ENCODE assay signal across 13 cellular contexts in the genomic region with DNA sequence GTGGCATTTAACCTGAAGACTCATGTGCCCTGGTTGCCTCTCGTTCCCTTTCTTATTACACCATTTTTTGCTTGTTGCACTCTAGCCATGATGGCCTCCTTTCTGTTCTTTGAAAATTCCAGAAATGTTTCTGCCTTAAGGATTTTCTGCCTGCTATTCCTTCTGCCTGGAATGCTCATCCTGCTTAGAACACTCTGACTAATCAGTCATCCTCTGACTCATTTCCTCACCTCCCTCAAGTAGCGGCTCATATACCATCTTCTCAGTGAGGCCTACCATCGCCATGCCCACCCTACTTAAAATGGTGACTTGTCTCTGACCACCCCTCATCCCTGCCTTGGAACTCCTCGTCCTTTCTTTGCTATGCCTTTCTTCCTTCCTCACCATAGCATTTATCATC.
DNase-seq lines count a peak whose midpoint lies in the region; ATAC-seq and TF ChIP-seq lines count a peak whose summit lies in the region.
"Had no signal": no experiment of that assay in that cellular context is flagged by ENCODE, and none has a peak within 500 bp of the region (broad histone marks: within the 10 kb centered on the region; RNA-seq: fewer than 3 reads in every experiment).

No MANE protein-coding gene starts in this region.

- peak; percentile 24 for DNase-seq in AG09309 (ENCODE audit: low read depth)
- peak; percentile 82 for DNase-seq in LHCN-M2 (ENCODE audit: low read depth)
- peak; percentile 39 for DNase-seq in choroid plexus epithelial cell (ENCODE audit: low read depth)
- peak; percentile 86 for DNase-seq in kidney glomerular epithelial cell (lab: John Stamatoyannopoulos, UW)
- no peak for DNase-seq in activated T-helper 2 cell treated with anti-CD3 and anti-CD28 coated beads, Interferon-gamma antibody, Interleukin-2, Interleukin-4, amounts not matched to agents 10 μg/mL and 5 μg/mL and 100 μg/mL, durations not matched to agents 14 hours and 24 hours and 36 hours (ENCODE audit: low spot score)
- no peak for DNase-seq in activated CD4-positive, alpha-beta T cell treated with anti-CD3 and anti-CD28 coated beads, Interleukin-2, amount 10 ng/mL, durations not matched to agents 24 days and 14 days
- no peak for DNase-seq in NCI-H748 (lab: John Stamatoyannopoulos, UW; ENCODE audit: unreplicated experiment)
- DNase-seq in left colon: no peak
- DNase-seq: CD4-positive, alpha-beta T cell; MM.1S; transverse colon had no signal

- intact Hi-C loops in activated T-helper 2 cell treated with anti-CD3 and anti-CD28 coated beads, Interferon-gamma antibody, Interleukin-2, Interleukin-4, amounts not matched to agents 10 μg/mL and 5 μg/mL and 100 μg/mL, durations not matched to agents 14 hours and 24 hours and 36 hours (cut with micrococcal nuclease): no loop called here
- intact Hi-C loops in activated CD4-positive, alpha-beta T cell treated with anti-CD3 and anti-CD28 coated beads, Interleukin-2, amount 10 ng/mL, durations not matched to agents 24 days and 14 days (cut with micrococcal nuclease): no loop called here
- intact Hi-C loops in left colon (cut with DNase I, micrococcal nuclease): no loop called here

- no peak overlapping the region for H3K27ac Mint-ChIP-seq in activated T-helper 2 cell treated with anti-CD3 and anti-CD28 coated beads, Interferon-gamma antibody, Interleukin-2, Interleukin-4, amounts not matched to agents 10 μg/mL and 5 μg/mL and 100 μg/mL, durations not matched to agents 14 hours and 24 hours and 36 hours
- H3K27ac Mint-ChIP-seq in activated CD4-positive, alpha-beta T cell treated with anti-CD3 and anti-CD28 coated beads, Interleukin-2, amount 10 ng/mL, durations not matched to agents 24 days and 14 days: no peak overlapping the region
- H3K27ac Mint-ChIP-seq: CD4-positive, alpha-beta T cell had no signal

- no peak for TF ChIP-seq CTCF in AG09309 (IDR thresholded peaks at IDR 0.05; ENCODE audit: control insufficient read depth, insufficient read depth, low read depth, low read length, missing control alignments)
- TF ChIP-seq CTCF in choroid plexus epithelial cell (conservative IDR thresholded peaks at IDR 0.05; ENCODE audit: low read depth, low read length): no peak

- ATAC-seq in left colon: no peak
- ATAC-seq: activated CD4-positive, CD25-positive, alpha-beta regulatory T cell treated with anti-CD3 and anti-CD28 coated beads, Interleukin-2, amount 50 U/mL, for 24 hours had no signal

- H3K4me1 Mint-ChIP-seq in activated T-helper 2 cell treated with anti-CD3 and anti-CD28 coated beads, Interferon-gamma antibody, Interleukin-2, Interleukin-4, amounts not matched to agents 10 μg/mL and 5 μg/mL and 100 μg/mL, durations not matched to agents 14 hours and 24 hours and 36 hours (ENCODE audit: low read depth): no peaks in the 10 kb centered on the region
- H3K4me1 Mint-ChIP-seq in activated CD4-positive, alpha-beta T cell treated with anti-CD3 and anti-CD28 coated beads, Interleukin-2, amount 10 ng/mL, durations not matched to agents 24 days and 14 days: no peaks in the 10 kb centered on the region
- H3K4me1 Mint-ChIP-seq: central memory CD8-positive, alpha-beta T cell had no signal

- H3K27me3 Mint-ChIP-seq in activated T-helper 2 cell treated with anti-CD3 and anti-CD28 coated beads, Interferon-gamma antibody, Interleukin-2, Interleukin-4, amounts not matched to agents 10 μg/mL and 5 μg/mL and 100 μg/mL, durations not matched to agents 14 hours and 24 hours and 36 hours (ENCODE audit: low read depth): peaks cover 1% of the 10 kb centered on the region
- no peaks in the 10 kb centered on the region for H3K27me3 Mint-ChIP-seq in activated CD4-positive, alpha-beta T cell treated with anti-CD3 and anti-CD28 coated beads, Interleukin-2, amount 10 ng/mL, durations not matched to agents 24 days and 14 days

- no peak overlapping the region for H3K4me3 Mint-ChIP-seq in activated T-helper 2 cell treated with anti-CD3 and anti-CD28 coated beads, Interferon-gamma antibody, Interleukin-2, Interleukin-4, amounts not matched to agents 10 μg/mL and 5 μg/mL and 100 μg/mL, durations not matched to agents 14 hours and 24 hours and 36 hours (ENCODE audit: low read depth)
- no peak overlapping the region for H3K4me3 Mint-ChIP-seq in activated CD4-positive, alpha-beta T cell treated with anti-CD3 and anti-CD28 coated beads, Interleukin-2, amount 10 ng/mL, durations not matched to agents 24 days and 14 days
- H3K4me3 Mint-ChIP-seq: CD4-positive, alpha-beta T cell; central memory CD8-positive, alpha-beta T cell had no signal

- no peaks in the 10 kb centered on the region for H3K36me3 Mint-ChIP-seq in activated T-helper 2 cell treated with anti-CD3 and anti-CD28 coated beads, Interferon-gamma antibody, Interleukin-2, Interleukin-4, amounts not matched to agents 10 μg/mL and 5 μg/mL and 100 μg/mL, durations not matched to agents 14 hours and 24 hours and 36 hours (ENCODE audit: low read depth)
- no peaks in the 10 kb centered on the region for H3K36me3 Mint-ChIP-seq in activated CD4-positive, alpha-beta T cell treated with anti-CD3 and anti-CD28 coated beads, Interleukin-2, amount 10 ng/mL, durations not matched to agents 24 days and 14 days (ENCODE audit: low read depth)

- H3K9me3 Mint-ChIP-seq in activated T-helper 2 cell treated with anti-CD3 and anti-CD28 coated beads, Interferon-gamma antibody, Interleukin-2, Interleukin-4, amounts not matched to agents 10 μg/mL and 5 μg/mL and 100 μg/mL, durations not matched to agents 14 hours and 24 hours and 36 hours: no peaks in the 10 kb centered on the region
- H3K9me3 Mint-ChIP-seq in activated CD4-positive, alpha-beta T cell treated with anti-CD3 and anti-CD28 coated beads, Interleukin-2, amount 10 ng/mL, durations not matched to agents 24 days and 14 days: no peaks in the 10 kb centered on the region
- H3K9me3 Mint-ChIP-seq: CD4-positive, alpha-beta T cell; central memory CD8-positive, alpha-beta T cell had no signal

- no peak overlapping the region for H3K4me3 ChIP-seq in AG09309 (ENCODE audit: control insufficient read depth, low read depth, low read length)
- H3K4me3 ChIP-seq in choroid plexus epithelial cell (ENCODE audit: low read depth, low read length): no peak overlapping the region
- H3K4me3 ChIP-seq: transverse colon had no signal

Comparison
In these comparisons a context has a peak if more than half of its experiments do, and no peak if none do; other contexts are left out.
1. DNase-seq: peak in AG09309 (single experiment), LHCN-M2 (single experiment), choroid plexus epithelial cell (single experiment) and kidney glomerular epithelial cell (single experiment); none in activated T-helper 2 cell treated with anti-CD3 and anti-CD28 coated beads, Interferon-gamma antibody, Interleukin-2, Interleukin-4, amounts not matched to agents 10 μg/mL and 5 μg/mL and 100 μg/mL, durations not matched to agents 14 hours and 24 hours and 36 hours (single experiment), activated CD4-positive, alpha-beta T cell treated with anti-CD3 and anti-CD28 coated beads, Interleukin-2, amount 10 ng/mL, durations not matched to agents 24 days and 14 days (single experiment), NCI-H748 (single experiment) and left colon (0 of 2).